ENCODE assay signal across 24 cellular contexts in genomic region chr4:109887071-109887470, GRCh38. TPM values are rescaled to one million over a fixed set of nuclear protein-coding genes. Genes with fewer than 3 reads are reported as not detected.
"Had no signal": no experiment of that assay in that cellular context is flagged by ENCODE, and none has a peak within 500 bp of the region (broad histone marks: within the 10 kb centered on the region; RNA-seq: fewer than 3 reads in every experiment).

No MANE protein-coding gene starts in this region.

- DNase-seq: Kasumi-1, MM.1S, NCI-H1092 treated with DMSO at 0.1 percent for 48 hours, NCI-H1436 treated with DMSO at 0.1 percent for 48 hours, NCI-H1694, NCI-H187 treated with DMSO at 0.1 percent for 48 hours, NCI-H2029 treated with DMSO at 0.1 percent for 48 hours, NCI-H2171 treated with DMSO at 0.1 percent for 48 hours, NCI-H345, NCI-H524, NCI-H526 treated with DMSO at 0.1 percent for 48 hours, NCI-H748 treated with DMSO at 0.1 percent for 48 hours, Right ventricle myocardium superior, RPMI8226, SIG-M5, SK-N-SH, SW 1271, T-cell had no signal

- H3K36me3 Mint-ChIP-seq: T-cell had no signal

- H3K9ac ChIP-seq: KMS-11, SK-N-SH had no signal

- H3K27me3 Mint-ChIP-seq: T-cell had no signal

- H3K36me3 ChIP-seq: SJSA1 had no signal

- H3K27me3 ChIP-seq: SJSA1 had no signal

- H3K4me2 ChIP-seq: KMS-11, SK-N-SH had no signal

- H3K9me3 Mint-ChIP-seq: T-cell had no signal

- H3K4me1 ChIP-seq: SJSA1 had no signal

- H3K9me3 ChIP-seq: SJSA1, SK-N-SH had no signal

- H3K4me1 Mint-ChIP-seq: T-cell had no signal

- ATAC-seq: T-cell had no signal

- H3K4me3 ChIP-seq: SJSA1 had no signal

- H3K4me3 Mint-ChIP-seq: T-cell had no signal

- FAIRE-seq: RCC 7860 had no signal

- H3K27ac ChIP-seq: KMS-11, SJSA1 had no signal

RNA-seq across cellular contexts. Expression of gene LRIT3, which starts 39.2 kb away (rescaled TPM):
- total RNA-seq: HT1080, M059J, NCI-H460, Right ventricle myocardium superior, SJSA1 had no signal
- polyA plus RNA-seq: SK-N-SH had no signal

RNA-seq across cellular contexts. Expression of gene RRH, which starts 59.3 kb away (rescaled TPM):
- total RNA-seq: HT1080, M059J, NCI-H460, Right ventricle myocardium superior, SJSA1 had no signal
